ENCODE assay signal across 1 cellular context in the genomic region with DNA sequence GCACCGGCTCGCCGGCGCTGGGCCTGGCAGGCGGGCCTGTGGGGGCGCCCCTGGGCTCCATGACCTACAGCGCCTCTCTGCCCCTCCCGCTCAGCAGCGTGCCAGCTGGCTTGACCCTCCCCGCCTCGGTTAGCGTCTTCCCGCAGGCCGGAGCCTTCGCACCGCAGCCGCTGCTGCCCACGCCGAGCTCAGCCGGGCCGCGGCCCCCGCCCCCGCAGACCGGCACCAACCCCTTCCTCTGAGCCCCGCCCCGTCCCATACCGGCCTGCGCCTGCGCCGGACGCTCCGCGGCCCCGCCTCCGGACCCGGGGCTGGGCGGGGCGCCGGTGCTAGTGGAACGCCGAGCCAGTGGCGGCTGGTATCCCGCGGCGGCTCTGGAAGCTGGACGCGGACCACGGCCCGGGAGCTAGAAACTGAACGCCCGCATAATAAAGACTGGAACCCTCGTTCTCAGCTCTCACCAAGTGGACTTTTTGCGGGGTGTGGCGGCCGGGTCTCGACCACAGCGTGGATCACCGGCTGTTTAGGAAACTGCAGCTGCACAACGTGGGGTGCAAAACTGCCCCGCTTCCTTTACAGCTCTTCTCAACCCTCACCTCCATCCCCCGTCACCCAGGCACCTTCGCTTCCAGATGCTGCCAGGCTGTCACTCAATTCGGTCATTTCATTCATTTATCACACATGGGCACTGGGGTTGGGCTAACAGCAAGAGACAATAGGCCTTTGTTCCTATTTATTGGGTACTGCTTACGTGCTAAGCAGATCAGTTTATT.
TF ChIP-seq lines count a peak whose summit lies in the region.

No MANE protein-coding gene starts in this region.

TF ChIP-seq in HepG2, 621 proteins besides CTCF, POLR2A, EP300 and RAD21 (continued from another document and continues in another):
- TF ChIP-seq MLX (CRISPR knock-in tag; IDR thresholded peaks at IDR 0.05) (peak; percentile 50; the same call in 1 of the 2 replicates), SMYD3 (CRISPR knock-in tag; IDR thresholded peaks at IDR 0.05) (peak; percentile 83; the same call in 1 of the 2 replicates), ZBTB37 (CRISPR knock-in tag; IDR thresholded peaks at IDR 0.05) (no peak), ZNF605 (CRISPR knock-in tag; IDR thresholded peaks at IDR 0.05) (peak; percentile 69; the same call in 1 of the 2 replicates), MAFG (CRISPR knock-in tag; IDR thresholded peaks at IDR 0.05) (no peak), RARG (CRISPR knock-in tag; IDR thresholded peaks at IDR 0.05; ENCODE audit: low read depth) (peak; percentile 82; the same call in 1 of the 2 replicates), KAT8 (CRISPR knock-in tag; IDR thresholded peaks at IDR 0.05) (peak; percentile 71), KLF9 (CRISPR knock-in tag; IDR thresholded peaks at IDR 0.05; ENCODE audit: low read depth) (0 out of 2 replicates have a peak, but pooled peaks have one; percentile 62), ZNF326 (CRISPR knock-in tag; IDR thresholded peaks at IDR 0.05; ENCODE audit: borderline replicate concordance) (0 out of 2 replicates have a peak, but pooled peaks have one; percentile 27), PHF21A (CRISPR knock-in tag; IDR thresholded peaks at IDR 0.05) (peak; percentile 80), XBP1 (CRISPR knock-in tag; IDR thresholded peaks at IDR 0.05) (no peak), ZSCAN9 (CRISPR knock-in tag; IDR thresholded peaks at IDR 0.05; ENCODE audit: borderline replicate concordance) (peak; percentile 9; the same call in 1 of the 2 replicates), TEAD3 (CRISPR knock-in tag; optimal IDR thresholded peaks at IDR 0.05; ENCODE audit: borderline replicate concordance) (peak; percentile 33), JDP2 (CRISPR knock-in tag; IDR thresholded peaks at IDR 0.05; ENCODE audit: borderline replicate concordance) (0 out of 2 replicates have a peak, but pooled peaks have one; percentile 19), STAT5B (CRISPR knock-in tag; IDR thresholded peaks at IDR 0.05) (0 out of 2 replicates have a peak, but pooled peaks have one; percentile 48), ZFAT (CRISPR knock-in tag; conservative IDR thresholded peaks at IDR 0.05) (0 out of 2 replicates have a peak, but pooled peaks have one; percentile 73), ZBTB40 (IDR thresholded peaks at IDR 0.05) (no peak), ZBTB40 (CRISPR knock-in tag; IDR thresholded peaks at IDR 0.05) (peak; percentile 77; the same call in 1 of the 2 replicates), RAD51 (IDR thresholded peaks at IDR 0.05; ENCODE audit: borderline replicate concordance) (no peak), ZNF782 (CRISPR knock-in tag; IDR thresholded peaks at IDR 0.05; ENCODE audit: borderline replicate concordance) (peak; percentile 94), FOXA1 (IDR thresholded peaks at IDR 0.05) (no peak), FOXA1 (CRISPR knock-in tag; IDR thresholded peaks at IDR 0.05) (peak; percentile 16; the same call in 1 of the 2 replicates), ZNF468 (CRISPR knock-in tag; IDR thresholded peaks at IDR 0.05) (0 out of 2 replicates have a peak, but pooled peaks have one; percentile 80), PLSCR1 (CRISPR knock-in tag; IDR thresholded peaks at IDR 0.05; ENCODE audit: borderline replicate concordance) (peak; percentile 87), FOXP4 (CRISPR knock-in tag; IDR thresholded peaks at IDR 0.05) (0 out of 2 replicates have a peak, but pooled peaks have one; percentile 9), ZNF557 (CRISPR knock-in tag; IDR thresholded peaks at IDR 0.05) (no peak), GATA4 (IDR thresholded peaks at IDR 0.05; ENCODE audit: borderline replicate concordance, low read depth) (0 out of 2 replicates have a peak, but pooled peaks have one; percentile 35)
- TF ChIP-seq, protein P1, sequence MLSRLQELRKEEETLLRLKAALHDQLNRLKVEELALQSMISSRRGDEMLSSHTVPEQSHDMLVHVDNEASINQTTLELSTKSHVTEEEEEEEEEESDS (CRISPR knock-in tag; IDR thresholded peaks at IDR 0.05; ENCODE audit: borderline replicate concordance) = no peak
- TF ChIP-seq, protein P2, sequence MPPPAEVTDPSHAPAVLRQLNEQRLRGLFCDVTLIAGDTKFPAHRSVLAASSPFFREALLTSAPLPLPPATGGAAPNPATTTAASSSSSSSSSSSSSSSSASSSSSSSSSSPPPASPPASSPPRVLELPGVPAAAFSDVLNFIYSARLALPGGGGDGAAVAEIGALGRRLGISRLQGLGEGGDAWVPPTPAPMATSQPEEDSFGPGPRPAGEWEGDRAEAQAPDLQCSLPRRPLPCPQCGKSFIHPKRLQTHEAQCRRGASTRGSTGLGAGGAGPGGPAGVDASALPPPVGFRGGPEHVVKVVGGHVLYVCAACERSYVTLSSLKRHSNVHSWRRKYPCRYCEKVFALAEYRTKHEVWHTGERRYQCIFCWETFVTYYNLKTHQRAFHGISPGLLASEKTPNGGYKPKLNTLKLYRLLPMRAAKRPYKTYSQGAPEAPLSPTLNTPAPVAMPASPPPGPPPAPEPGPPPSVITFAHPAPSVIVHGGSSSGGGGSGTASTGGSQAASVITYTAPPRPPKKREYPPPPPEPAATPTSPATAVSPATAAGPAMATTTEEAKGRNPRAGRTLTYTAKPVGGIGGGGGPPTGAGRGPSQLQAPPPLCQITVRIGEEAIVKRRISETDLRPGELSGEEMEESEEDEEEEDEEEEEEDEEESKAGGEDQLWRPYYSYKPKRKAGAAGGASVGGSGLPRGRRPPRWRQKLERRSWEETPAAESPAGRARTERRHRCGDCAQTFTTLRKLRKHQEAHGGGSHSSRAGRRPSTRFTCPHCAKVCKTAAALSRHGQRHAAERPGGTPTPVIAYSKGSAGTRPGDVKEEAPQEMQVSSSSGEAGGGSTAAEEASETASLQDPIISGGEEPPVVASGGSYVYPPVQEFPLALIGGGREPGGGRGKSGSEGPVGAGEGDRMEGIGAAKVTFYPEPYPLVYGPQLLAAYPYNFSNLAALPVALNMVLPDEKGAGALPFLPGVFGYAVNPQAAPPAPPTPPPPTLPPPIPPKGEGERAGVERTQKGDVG (CRISPR knock-in tag; IDR thresholded peaks at IDR 0.05; ENCODE audit: borderline replicate concordance) = no peak
- TF ChIP-seq, protein P3, sequence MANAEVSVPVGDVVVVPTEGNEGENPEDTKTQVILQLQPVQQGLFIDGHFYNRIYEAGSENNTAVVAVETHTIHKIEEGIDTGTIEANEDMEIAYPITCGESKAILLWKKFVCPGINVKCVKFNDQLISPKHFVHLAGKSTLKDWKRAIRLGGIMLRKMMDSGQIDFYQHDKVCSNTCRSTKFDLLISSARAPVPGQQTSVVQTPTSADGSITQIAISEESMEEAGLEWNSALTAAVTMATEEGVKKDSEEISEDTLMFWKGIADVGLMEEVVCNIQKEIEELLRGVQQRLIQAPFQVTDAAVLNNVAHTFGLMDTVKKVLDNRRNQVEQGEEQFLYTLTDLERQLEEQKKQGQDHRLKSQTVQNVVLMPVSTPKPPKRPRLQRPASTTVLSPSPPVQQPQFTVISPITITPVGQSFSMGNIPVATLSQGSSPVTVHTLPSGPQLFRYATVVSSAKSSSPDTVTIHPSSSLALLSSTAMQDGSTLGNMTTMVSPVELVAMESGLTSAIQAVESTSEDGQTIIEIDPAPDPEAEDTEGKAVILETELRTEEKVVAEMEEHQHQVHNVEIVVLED (CRISPR knock-in tag; IDR thresholded peaks at IDR 0.05; ENCODE audit: borderline replicate concordance) = no peak
- TF ChIP-seq, protein P4, sequence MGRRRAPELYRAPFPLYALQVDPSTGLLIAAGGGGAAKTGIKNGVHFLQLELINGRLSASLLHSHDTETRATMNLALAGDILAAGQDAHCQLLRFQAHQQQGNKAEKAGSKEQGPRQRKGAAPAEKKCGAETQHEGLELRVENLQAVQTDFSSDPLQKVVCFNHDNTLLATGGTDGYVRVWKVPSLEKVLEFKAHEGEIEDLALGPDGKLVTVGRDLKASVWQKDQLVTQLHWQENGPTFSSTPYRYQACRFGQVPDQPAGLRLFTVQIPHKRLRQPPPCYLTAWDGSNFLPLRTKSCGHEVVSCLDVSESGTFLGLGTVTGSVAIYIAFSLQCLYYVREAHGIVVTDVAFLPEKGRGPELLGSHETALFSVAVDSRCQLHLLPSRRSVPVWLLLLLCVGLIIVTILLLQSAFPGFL (CRISPR knock-in tag; IDR thresholded peaks at IDR 0.05) = 0 out of 2 replicates have a peak, but pooled peaks have one; percentile 22
